In genomic region chr5:29882036-29882435, GRCh38 we compare ENCODE assay signal across 19 cellular contexts.
A peak's percentile ranks its signal among the peaks of the same experiment; 100 is the strongest.
DNase-seq lines count a peak whose midpoint lies in the region; ATAC-seq, FAIRE-seq and TF ChIP-seq lines count a peak whose summit lies in the region.
"Had no signal": no experiment of that assay in that cellular context is flagged by ENCODE, and none has a peak within 500 bp of the region (broad histone marks: within the 10 kb centered on the region; RNA-seq: fewer than 3 reads in every experiment).

No MANE protein-coding gene starts in this region.

- no peak overlapping the region for H3K4ac ChIP-seq in IMR-90 (ENCODE audit: low read depth, low read length)

- H3K9ac ChIP-seq in IMR-90 (ENCODE audit: low read depth, low read length) (no peak overlapping the region), K562 (ENCODE audit: insufficient read depth in 1 of 2, low read depth in 2 of 2, low read length in 2 of 2) (no peak overlapping the region)
- H3K9ac ChIP-seq: BLaER1 treated with 17β-estradiol and CSF1 and Interleukin-3, amounts not matched to agents 10 nM and 100 nM had no signal

- no peak overlapping the region for H2AK9ac ChIP-seq in IMR-90 (replicated peaks; ENCODE audit: low read depth, low read length, poor library complexity)

- H2BK20ac ChIP-seq in IMR-90 (ENCODE audit: low read depth, low read length), result no peak overlapping the region

- no peak overlapping the region for H3K4me2 ChIP-seq in A549
- no peak overlapping the region for H3K4me2 ChIP-seq in IMR-90 (ENCODE audit: low read depth, low read length)
- no peak overlapping the region for H3K4me2 ChIP-seq in K562 (ENCODE audit: insufficient read depth, low read length)
- H3K4me2 ChIP-seq: BLaER1 treated with 17β-estradiol and CSF1 and Interleukin-3, amounts not matched to agents 10 nM and 100 nM had no signal

- no peak for TF ChIP-seq EP300 in A549 (IDR thresholded peaks at IDR 0.05)
- no peak for TF ChIP-seq EP300 in K562 (IDR thresholded peaks at IDR 0.05; ENCODE audit: low read length)

- no TSS peak for BruUV-seq in IMR-90 (replicated peaks; lab: Mats Ljungman, UMichigan)
- no TSS peak for BruUV-seq in K562 (replicated peaks; lab: Mats Ljungman, UMichigan)

- H3K36me3 ChIP-seq in IMR-90 (ENCODE audit: control insufficient read depth, insufficient read depth, low read length) (no peaks in the 10 kb centered on the region), K562 (ENCODE audit: control insufficient read depth, insufficient read depth, low read length) (no peaks in the 10 kb centered on the region), aorta (ENCODE audit: control insufficient read depth in 1 of 2, insufficient read depth in 2 of 2, low read length in 1 of 2) (no peaks in the 10 kb centered on the region)
- H3K36me3 ChIP-seq: BLaER1 treated with 17β-estradiol and CSF1 and Interleukin-3, amounts not matched to agents 10 nM and 100 nM had no signal

- intact Hi-C loops in IMR-90 (cut with micrococcal nuclease) (no loop called here), K562 (cut with micrococcal nuclease) (no loop called here), aorta (cut with DNase I) (no loop called here)

- H3K27ac ChIP-seq in A549, result no peak overlapping the region
- H3K27ac ChIP-seq in IMR-90 (ENCODE audit: insufficient read depth, low read length), result no peak overlapping the region
- H3K27ac ChIP-seq in K562 (ENCODE audit: extremely low read depth, low read depth, low read length), result no peak overlapping the region
- no peak overlapping the region for H3K27ac ChIP-seq in aorta (ENCODE audit: low read depth in 1 of 2, low read length in 2 of 2)
- H3K27ac ChIP-seq: BLaER1 treated with 17β-estradiol and CSF1 and Interleukin-3, amounts not matched to agents 10 nM and 100 nM; C4-2B had no signal

- in situ Hi-C loops in IMR-90 (cut with MboI; ENCODE audit: low sequenced_read_pairs) (no loop called here), K562 (cut with MboI) (no loop called here)

- POLR2A ChIA-PET in A549 (lab: Yijun Ruan, JAX) (no interaction called here), IMR-90 (lab: Charles Lee; ENCODE audit: unreplicated experiment) (no interaction called here), K562 (lab: Yijun Ruan, JAX) (no interaction called here)

- H3K18ac ChIP-seq in IMR-90 (ENCODE audit: low read depth, low read length), result no peak overlapping the region

- no peak overlapping the region for H4K5ac ChIP-seq in IMR-90 (ENCODE audit: low read depth, low read length)

- no peak overlapping the region for H3K14ac ChIP-seq in IMR-90 (replicated peaks; ENCODE audit: low read depth, low read length)

- CTCF ChIA-PET in A549 (lab: Yijun Ruan, JAX), result no interaction called here
- CTCF ChIA-PET in IMR-90 (lab: Yijun Ruan, JAX), result no interaction called here
- CTCF ChIA-PET in K562 (lab: Yijun Ruan, JAX; ENCODE audit: low intra/inter-chr PET ratio), result no interaction called here

- ATAC-seq in A549 (no peak), IMR-90 (ENCODE audit: low read depth) (no peak), K562 (no peak), aorta (ENCODE audit: low FRiP score) (no peak)
- ATAC-seq: CD8-positive, alpha-beta T cell had no signal

- H3K9me3 ChIP-seq in A549, result peaks cover 4% of the 10 kb centered on the region; the same call in 1 of the 3 replicates
- peaks cover 3% of the 10 kb centered on the region for H3K9me3 ChIP-seq in IMR-90 (ENCODE audit: control insufficient read depth, insufficient read depth, low read length)
- H3K9me3 ChIP-seq in K562 (replicated peaks; ENCODE audit: control insufficient read depth, insufficient read depth, low read depth, low read length), result no peaks in the 10 kb centered on the region
- H3K9me3 ChIP-seq in aorta (ENCODE audit: control insufficient read depth, low read length), result no peaks in the 10 kb centered on the region
- H3K9me3 ChIP-seq: BLaER1 treated with 17β-estradiol and CSF1 and Interleukin-3, amounts not matched to agents 10 nM and 100 nM had no signal

- no peak overlapping the region for H2BK15ac ChIP-seq in IMR-90 (ENCODE audit: low read depth, low read length)

- dilution Hi-C loops in IMR-90 (cut with HindIII; ENCODE audit: low sequenced_read_pairs, unreplicated experiment), result no loop called here

- H4K91ac ChIP-seq in IMR-90 (ENCODE audit: insufficient read depth, low read depth, low read length), result no peak overlapping the region

- no peak for TF ChIP-seq POLR2A in A549 (IDR thresholded peaks at IDR 0.05; ENCODE audit: low read length)
- no peak for TF ChIP-seq POLR2A in IMR-90 (IDR thresholded peaks at IDR 0.05; ENCODE audit: low read depth, low read length)
- no peak for TF ChIP-seq POLR2A in K562 (conservative IDR thresholded peaks at IDR 0.05)

- no peaks in the 10 kb centered on the region for H4K20me1 ChIP-seq in IMR-90 (ENCODE audit: insufficient read depth, low read length)
- H4K20me1 ChIP-seq in K562 (replicated peaks; ENCODE audit: control insufficient read depth, insufficient read depth, low read length), result no peaks in the 10 kb centered on the region
- H4K20me1 ChIP-seq: BLaER1 treated with 17β-estradiol and CSF1 and Interleukin-3, amounts not matched to agents 10 nM and 100 nM had no signal

- no peak overlapping the region for H2AK5ac ChIP-seq in IMR-90 (ENCODE audit: low read depth, low read length)

- H3K23ac ChIP-seq in IMR-90 (ENCODE audit: low read depth, low read length), result no peak overlapping the region

- no peaks in the 10 kb centered on the region for H3K79me2 ChIP-seq in K562 (ENCODE audit: control insufficient read depth, insufficient read depth, low read length)

- H2BK5ac ChIP-seq in IMR-90 (ENCODE audit: low read depth, low read length, poor library complexity, severe bottlenecking), result no peak overlapping the region

- WGBS in A549 (ENCODE audit: missing lambda C conversion rate), result 65% methylated on average over 8 of the region's 8 CpGs
- 77% methylated on average over 5 of the region's 8 CpGs; no CpG with 5 or more reads in 1 of the 2 experiments for WGBS in IMR-90 (ENCODE audit: extremely low coverage in 2 of 2, insufficient read length in 1 of 2), 2 experiments
- WGBS in K562 (ENCODE audit: insufficient coverage, low coverage, missing lambda C conversion rate), result 22% methylated on average over 8 of the region's 8 CpGs
- 81 to 84% methylated on average over 8 of the region's 8 CpGs for WGBS in aorta, 2 donors

- no peak overlapping the region for H3K56ac ChIP-seq in IMR-90 (ENCODE audit: extremely low read depth, insufficient read depth, low read length)

- H3K27me3 ChIP-seq in IMR-90 (ENCODE audit: control insufficient read depth, insufficient read depth, low read length) (no peaks in the 10 kb centered on the region), K562 (ENCODE audit: control insufficient read depth in 2 of 2, insufficient read depth in 2 of 2, low read length in 2 of 2) (no peaks in the 10 kb centered on the region), aorta (ENCODE audit: control insufficient read depth in 1 of 2, insufficient read depth in 2 of 2, low read length in 1 of 2) (no peaks in the 10 kb centered on the region)
- H3K27me3 ChIP-seq: BLaER1 treated with 17β-estradiol and CSF1 and Interleukin-3, amounts not matched to agents 10 nM and 100 nM had no signal

- H2BK120ac ChIP-seq in IMR-90 (ENCODE audit: low read depth, low read length), result no peak overlapping the region

- H4K8ac ChIP-seq in IMR-90 (ENCODE audit: low read depth in 2 of 2, low read length in 2 of 2), result no peak overlapping the region

- H3K9me1 ChIP-seq in IMR-90 (ENCODE audit: insufficient read depth, low read length) (no peaks in the 10 kb centered on the region), K562 (ENCODE audit: control insufficient read depth, insufficient read depth, low read length) (no peaks in the 10 kb centered on the region)

- H3K4me3 ChIP-seq in A549, result no peak overlapping the region
- H3K4me3 ChIP-seq in IMR-90 (ENCODE audit: insufficient read depth, low read depth, low read length), result no peak overlapping the region
- no peak overlapping the region for H3K4me3 ChIP-seq in K562
- H3K4me3 ChIP-seq in aorta (ENCODE audit: low read length in 2 of 2), result no peak overlapping the region
- H3K4me3 ChIP-seq: BLaER1 treated with 17β-estradiol and CSF1 and Interleukin-3, amounts not matched to agents 10 nM and 100 nM had no signal

- TF ChIP-seq RAD21 in A549 (conservative IDR thresholded peaks at IDR 0.05 in 1 of 2, IDR thresholded peaks at IDR 0.05 in 1 of 2) (no peak), IMR-90 (IDR thresholded peaks at IDR 0.05; ENCODE audit: low read length) (no peak), K562 (CRISPR knock-in tag; conservative IDR thresholded peaks at IDR 0.05 in 1 of 2, IDR thresholded peaks at IDR 0.05 in 1 of 2) (no peak)

- H2AFZ ChIP-seq in IMR-90 (replicated peaks; ENCODE audit: low read length, poor library complexity) (no peak overlapping the region), K562 (ENCODE audit: low read depth, low read length) (no peak overlapping the region)

- no peaks in the 10 kb centered on the region for H3K79me1 ChIP-seq in IMR-90 (ENCODE audit: low read depth in 1 of 2, low read length in 2 of 2)

- FAIRE-seq in A549 (lab: Jason Lieb, UNC), result no peak
- no peak for FAIRE-seq in K562 (lab: Jason Lieb, UNC)
- FAIRE-seq: A204.1, G401.6, GM12891, GM19239 had no signal

- TF ChIP-seq CTCF in A549 (IDR thresholded peaks at IDR 0.05) (no peak), IMR-90 (conservative IDR thresholded peaks at IDR 0.05; ENCODE audit: low read depth, low read length) (no peak), K562 (IDR thresholded peaks at IDR 0.05 in 2 of 3, conservative IDR thresholded peaks at IDR 0.05 in 1 of 3; ENCODE audit: insufficient read depth in 2 of 3, low read depth in 1 of 3, low read length in 3 of 3) (no peak)

- no peaks in the 10 kb centered on the region for H3K4me1 ChIP-seq in A549
- no peaks in the 10 kb centered on the region for H3K4me1 ChIP-seq in IMR-90 (ENCODE audit: control insufficient read depth, insufficient read depth, low read length)
- H3K4me1 ChIP-seq in K562 (replicated peaks in 1 of 2; ENCODE audit: control insufficient read depth in 2 of 2, insufficient read depth in 2 of 2, low read length in 2 of 2), result no peaks in the 10 kb centered on the region
- no peaks in the 10 kb centered on the region for H3K4me1 ChIP-seq in aorta (ENCODE audit: control insufficient read depth in 1 of 2, insufficient read depth in 2 of 2, low read length in 2 of 2)
- H3K4me1 ChIP-seq: BLaER1 treated with 17β-estradiol and CSF1 and Interleukin-3, amounts not matched to agents 10 nM and 100 nM had no signal

- no peak for DNase-seq in A549 (ENCODE audit: low read depth in 1 of 2, low spot score in 1 of 2)
- no peak for DNase-seq in IMR-90
- DNase-seq in K562 (ENCODE audit: extremely low read depth in 1 of 4, low spot score in 3 of 4), result no peak
- DNase-seq in DMS114 treated with DMSO at 0.1 percent for 48 hours (lab: John Stamatoyannopoulos, UW; ENCODE audit: unreplicated experiment), result no peak
- no peak for DNase-seq in COLO668 (lab: John Stamatoyannopoulos, UW; ENCODE audit: unreplicated experiment)
- no peak for DNase-seq in aorta
- DNase-seq: 8988T; AML-193; CD4-positive, alpha-beta T cell; CD8-positive, alpha-beta T cell; COR-L47; DMS 273 treated with DMSO at 0.1 percent for 48 hours; GF-D8 had no signal

TF ChIP-seq in A549, 52 proteins besides CTCF, POLR2A, EP300 and RAD21 (continues in another document):
- TF ChIP-seq MAFK (IDR thresholded peaks at IDR 0.05; ENCODE audit: partially characterized antibody), result peak; percentile 83

TF ChIP-seq in IMR-90, 13 proteins besides CTCF, POLR2A, EP300 and RAD21 (continues in another document):
- TF ChIP-seq CEBPB (IDR thresholded peaks at IDR 0.05; ENCODE audit: low read depth, low read length), result no peak

TF ChIP-seq in K562, 482 proteins besides CTCF, POLR2A, EP300 and RAD21 (continues in another document):
- peak; percentile 60; the same call in 1 of the 2 replicates for TF ChIP-seq C11orf30 (IDR thresholded peaks at IDR 0.05; ENCODE audit: low read depth)

Comparison
In these comparisons a context has a peak if more than half of its experiments do, and no peak if none do; other contexts are left out.
1. Of the 35 proteins assayed by ChIP-seq in both K562 and A549: peak only in K562: none; only in A549: none; in both: MAFK; in neither: 34.